In genomic region chr4:145865274-145865941, GRCh38 we compare ENCODE assay signal across 19 cellular contexts.
DNase-seq lines count a peak whose midpoint lies in the region; ATAC-seq and TF ChIP-seq lines count a peak whose summit lies in the region.
"Had no signal": no experiment of that assay in that cellular context is flagged by ENCODE, and none has a peak within 500 bp of the region (broad histone marks: within the 10 kb centered on the region; RNA-seq: fewer than 3 reads in every experiment).

No MANE protein-coding gene starts in this region.

- POLR2A ChIA-PET in SK-N-SH (lab: Yijun Ruan, JAX) = no interaction called here

- H3K79me2 ChIP-seq in SK-N-SH (ENCODE audit: insufficient read depth) (peaks cover 20% of the 10 kb centered on the region), osteoblast (ENCODE audit: insufficient read depth, low read length) (no peaks in the 10 kb centered on the region)

- TF ChIP-seq RAD21 in SK-N-SH (IDR thresholded peaks at IDR 0.05; ENCODE audit: low read length) = no peak

- no peaks in the 10 kb centered on the region for H3K9me3 ChIP-seq in SK-N-SH
- H3K9me3 ChIP-seq in uterus = no peaks in the 10 kb centered on the region
- H3K9me3 ChIP-seq in osteoblast (ENCODE audit: low read depth, low read length) = no peaks in the 10 kb centered on the region
- H3K9me3 ChIP-seq in upper lobe of left lung = no peaks in the 10 kb centered on the region
- H3K9me3 ChIP-seq: BLaER1 had no signal

- H3K27ac ChIP-seq in SK-N-SH (ENCODE audit: low read depth in 2 of 2, low read length in 1 of 2) = peak overlapping the region in 1 of 2 experiments; percentile 69; a peak in 2 of 4 replicates
- no peak overlapping the region for H3K27ac ChIP-seq in uterus
- no peak overlapping the region for H3K27ac ChIP-seq in osteoblast (ENCODE audit: low read depth, low read length)
- H3K27ac ChIP-seq in upper lobe of left lung = no peak overlapping the region
- H3K27ac ChIP-seq: BLaER1, neural progenitor cell, WERI-Rb-1 had no signal

- ATAC-seq in SK-N-SH treated with all-trans-retinoic acid at 6 μM for 48 hours (peak; percentile 14; the same call in 2 of the 3 replicates), GM21529 (IDR thresholded peaks at IDR 0.05; ENCODE audit: unreplicated experiment) (peak; percentile 50), HG03442 (IDR thresholded peaks at IDR 0.05; ENCODE audit: unreplicated experiment) (peak; percentile 50), upper lobe of left lung (ENCODE audit: low FRiP score in 2 of 2) (no peak)
- ATAC-seq: activated T-helper 17 cell treated with anti-CD3 and anti-CD28 coated beads, Interleukin-2, amount 50 U/mL, for 72 hours had no signal

- peaks cover 6% of the 10 kb centered on the region for H3F3A ChIP-seq in SK-N-SH (replicated peaks; ENCODE audit: insufficient read depth)

- H2AFZ ChIP-seq in SK-N-SH (ENCODE audit: low read depth) = no peak overlapping the region
- H2AFZ ChIP-seq in osteoblast (ENCODE audit: low read length) = no peak overlapping the region
- H2AFZ ChIP-seq: neural progenitor cell had no signal

- TF ChIP-seq EP300 in SK-N-SH (IDR thresholded peaks at IDR 0.05; ENCODE audit: borderline replicate concordance in 1 of 2, low read depth in 1 of 2, low read length in 1 of 2) (no peak), upper lobe of left lung (IDR thresholded peaks at IDR 0.05) (no peak)

- H3K36me3 ChIP-seq in SK-N-SH (replicated peaks in 1 of 2; ENCODE audit: control insufficient read depth in 1 of 2, insufficient read depth in 2 of 2, low read length in 1 of 2) = peaks cover 17 to 27% of the 10 kb centered on the region in 2 experiments
- no peaks in the 10 kb centered on the region for H3K36me3 ChIP-seq in uterus
- H3K36me3 ChIP-seq in osteoblast (ENCODE audit: insufficient read depth, low read length) = no peaks in the 10 kb centered on the region
- H3K36me3 ChIP-seq in upper lobe of left lung = no peaks in the 10 kb centered on the region
- H3K36me3 ChIP-seq: neural progenitor cell had no signal

- intact Hi-C loops in uterus (cut with DNase I; ENCODE audit: low total_unique reads) = no loop called here

- no peaks in the 10 kb centered on the region for H3K27me3 ChIP-seq in SK-N-SH (ENCODE audit: insufficient read depth)
- H3K27me3 ChIP-seq in uterus = no peaks in the 10 kb centered on the region
- no peaks in the 10 kb centered on the region for H3K27me3 ChIP-seq in osteoblast (ENCODE audit: insufficient read depth, low read length)
- no peaks in the 10 kb centered on the region for H3K27me3 ChIP-seq in upper lobe of left lung
- H3K27me3 ChIP-seq: BLaER1, neural progenitor cell had no signal

- TF ChIP-seq POLR2A in uterus (IDR thresholded peaks at IDR 0.05) (no peak), upper lobe of left lung (IDR thresholded peaks at IDR 0.05) (no peak)

- TF ChIP-seq CTCF in SK-N-SH (IDR thresholded peaks at IDR 0.05) (no peak), uterus (IDR thresholded peaks at IDR 0.05) (no peak), osteoblast (IDR thresholded peaks at IDR 0.05; ENCODE audit: extremely low read depth, low read depth, low read length) (no peak), upper lobe of left lung (IDR thresholded peaks at IDR 0.05) (no peak)

- DNase-seq in SK-N-SH (no peak), myocyte (ENCODE audit: low read depth) (peak; percentile 46), uterus (no peak), osteoblast (ENCODE audit: insufficient read length, low spot score, missing footprints) (no peak), upper lobe of left lung (no peak)
- DNase-seq: activated CD4-positive, alpha-beta memory T cell treated with anti-CD3 and anti-CD28 coated beads, Interleukin-2, amount 10 ng/mL, durations not matched to agents 7 days and 5 days; central memory CD4-positive, alpha-beta T cell; MV-4-11; NCI-H510A; retina; Right ventricle myocardium superior; stimulated activated naive CD4-positive, alpha-beta T cell treated with Interleukin-2 at 50 U/mL for 16 hours; WERI-Rb-1 had no signal

- H3K4me3 ChIP-seq in SK-N-SH (ENCODE audit: low read depth in 2 of 2, low read length in 1 of 2) = no peak overlapping the region
- no peak overlapping the region for H3K4me3 ChIP-seq in uterus
- H3K4me3 ChIP-seq in osteoblast (ENCODE audit: insufficient read depth, low read length) = no peak overlapping the region
- no peak overlapping the region for H3K4me3 ChIP-seq in upper lobe of left lung
- H3K4me3 ChIP-seq: BLaER1, neural progenitor cell had no signal

- WGBS in SK-N-SH (ENCODE audit: low lambda C conversion rate) = 95% methylated on average over 5 of the region's 5 CpGs
- WGBS in upper lobe of left lung, 2 donors = 84 to 86% methylated on average over 5 of the region's 5 CpGs

- CTCF ChIA-PET in SK-N-SH (lab: Yijun Ruan, JAX) = interaction anchor here (1.0 to 1.2 kb wide), 3 partner anchors 12 to 132 kb away, joined by 3 to 4 read pairs (median 3); no protein-coding TSS in a partner anchor

- H3K9me2 ChIP-seq in SK-N-SH = no peaks in the 10 kb centered on the region

- H3K4me2 ChIP-seq in SK-N-SH (no peak overlapping the region), osteoblast (ENCODE audit: insufficient read depth, low read length) (no peak overlapping the region)
- H3K4me2 ChIP-seq: BLaER1, neural progenitor cell had no signal

- H3K4me1 ChIP-seq in SK-N-SH (ENCODE audit: control insufficient read depth in 1 of 2, insufficient read depth in 2 of 2, low read depth in 1 of 2, low read length in 1 of 2) (peaks cover 8 to 10% of the 10 kb centered on the region in 2 experiments; a peak in 3 of 4 replicates), uterus (peaks cover 0 to 4% of the 10 kb centered on the region in 2 donors), osteoblast (ENCODE audit: insufficient read depth, low read length) (peaks cover 9% of the 10 kb centered on the region), upper lobe of left lung (no peaks in the 10 kb centered on the region)
- H3K4me1 ChIP-seq: neural progenitor cell had no signal

- H3K9ac ChIP-seq in SK-N-SH = no peak overlapping the region
- H3K9ac ChIP-seq: BLaER1, neural progenitor cell had no signal

- no peaks in the 10 kb centered on the region for H4K20me1 ChIP-seq in SK-N-SH (ENCODE audit: insufficient read depth)
- no peaks in the 10 kb centered on the region for H4K20me1 ChIP-seq in osteoblast (ENCODE audit: insufficient read depth, low read length)
- H4K20me1 ChIP-seq: BLaER1 had no signal

TF ChIP-seq in SK-N-SH treated with all-trans-retinoic acid at 6 μM for 48 hours, 23 proteins besides CTCF, POLR2A, EP300 and RAD21 (continues in another document):
- no peak for TF ChIP-seq PPARA (CRISPR knock-in tag; IDR thresholded peaks at IDR 0.05; ENCODE audit: borderline replicate concordance)
- no peak for TF ChIP-seq TCF4 (CRISPR knock-in tag; IDR thresholded peaks at IDR 0.05; ENCODE audit: borderline replicate concordance)
- no peak for TF ChIP-seq ISL1 (CRISPR knock-in tag; IDR thresholded peaks at IDR 0.05)
- no peak for TF ChIP-seq CSDC2 (CRISPR knock-in tag; IDR thresholded peaks at IDR 0.05)
- TF ChIP-seq TOX (CRISPR knock-in tag; IDR thresholded peaks at IDR 0.05; ENCODE audit: borderline replicate concordance) = no peak
- TF ChIP-seq, protein P1, sequence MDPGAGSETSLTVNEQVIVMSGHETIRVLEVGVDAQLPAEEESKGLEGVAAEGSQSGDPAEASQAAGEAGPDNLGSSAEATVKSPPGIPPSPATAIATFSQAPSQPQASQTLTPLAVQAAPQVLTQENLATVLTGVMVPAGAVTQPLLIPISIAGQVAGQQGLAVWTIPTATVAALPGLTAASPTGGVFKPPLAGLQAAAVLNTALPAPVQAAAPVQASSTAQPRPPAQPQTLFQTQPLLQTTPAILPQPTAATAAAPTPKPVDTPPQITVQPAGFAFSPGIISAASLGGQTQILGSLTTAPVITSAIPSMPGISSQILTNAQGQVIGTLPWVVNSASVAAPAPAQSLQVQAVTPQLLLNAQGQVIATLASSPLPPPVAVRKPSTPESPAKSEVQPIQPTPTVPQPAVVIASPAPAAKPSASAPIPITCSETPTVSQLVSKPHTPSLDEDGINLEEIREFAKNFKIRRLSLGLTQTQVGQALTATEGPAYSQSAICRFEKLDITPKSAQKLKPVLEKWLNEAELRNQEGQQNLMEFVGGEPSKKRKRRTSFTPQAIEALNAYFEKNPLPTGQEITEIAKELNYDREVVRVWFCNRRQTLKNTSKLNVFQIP (CRISPR knock-in tag; IDR thresholded peaks at IDR 0.05; ENCODE audit: borderline replicate concordance, low read depth) = no peak
- TF ChIP-seq ZC3H10 (CRISPR knock-in tag; IDR thresholded peaks at IDR 0.05) = no peak

TF ChIP-seq in SK-N-SH, 30 proteins besides CTCF, POLR2A, EP300 and RAD21 (continues in another document):
- no peak for TF ChIP-seq USF1 (IDR thresholded peaks at IDR 0.05; ENCODE audit: borderline replicate concordance, low read depth)
- TF ChIP-seq MAX (IDR thresholded peaks at IDR 0.05; ENCODE audit: low read depth) = no peak
- TF ChIP-seq JUND (IDR thresholded peaks at IDR 0.05) = no peak
- TF ChIP-seq, protein P2, sequence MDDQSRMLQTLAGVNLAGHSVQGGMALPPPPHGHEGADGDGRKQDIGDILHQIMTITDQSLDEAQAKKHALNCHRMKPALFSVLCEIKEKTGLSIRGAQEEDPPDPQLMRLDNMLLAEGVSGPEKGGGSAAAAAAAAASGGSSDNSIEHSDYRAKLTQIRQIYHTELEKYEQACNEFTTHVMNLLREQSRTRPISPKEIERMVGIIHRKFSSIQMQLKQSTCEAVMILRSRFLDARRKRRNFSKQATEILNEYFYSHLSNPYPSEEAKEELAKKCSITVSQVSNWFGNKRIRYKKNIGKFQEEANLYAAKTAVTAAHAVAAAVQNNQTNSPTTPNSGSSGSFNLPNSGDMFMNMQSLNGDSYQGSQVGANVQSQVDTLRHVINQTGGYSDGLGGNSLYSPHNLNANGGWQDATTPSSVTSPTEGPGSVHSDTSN (IDR thresholded peaks at IDR 0.05) = no peak
- no peak for TF ChIP-seq RFX5 (IDR thresholded peaks at IDR 0.05; ENCODE audit: low read length)
- no peak for TF ChIP-seq MEF2A (IDR thresholded peaks at IDR 0.05; ENCODE audit: borderline replicate concordance, low read depth)
- no peak for TF ChIP-seq MXI1 (IDR thresholded peaks at IDR 0.05; ENCODE audit: low read depth, low read length)
- no peak for TF ChIP-seq RXRA (IDR thresholded peaks at IDR 0.05; ENCODE audit: borderline replicate concordance, low read depth)
- no peak for TF ChIP-seq FOXJ3 (CRISPR knock-in tag; IDR thresholded peaks at IDR 0.05)
- TF ChIP-seq ELF1 (IDR thresholded peaks at IDR 0.05) = no peak
- TF ChIP-seq GATA2 (CRISPR knock-in tag; IDR thresholded peaks at IDR 0.05) = no peak

Comparison
In these comparisons a context has a peak if more than half of its experiments do, and no peak if none do; other contexts are left out.
1. ATAC-seq: peak in SK-N-SH treated with all-trans-retinoic acid at 6 μM for 48 hours (single experiment), GM21529 (single experiment) and HG03442 (single experiment); none in upper lobe of left lung (0 of 2).